Comparison of ENCODE assay signal across 1 cellular context in genomic region chr2:99477054-99477453, GRCh38.
A peak's percentile ranks its signal among the peaks of the same experiment; 100 is the strongest.
TF ChIP-seq lines count a peak whose summit lies in the region.

No MANE protein-coding gene starts in this region.

TF ChIP-seq in Ishikawa, 13 proteins besides CTCF, POLR2A, EP300 and RAD21:
- TF ChIP-seq USF1 (IDR thresholded peaks at IDR 0.05) = peak; percentile 65
- TF ChIP-seq TAF1 (IDR thresholded peaks at IDR 0.05; ENCODE audit: low read depth) = no peak
- TF ChIP-seq CEBPB (IDR thresholded peaks at IDR 0.05) = no peak
TF ChIP-seq in Ishikawa: peak in this region for 1.
